ENCODE assay signal across 25 cellular contexts in the genomic region with DNA sequence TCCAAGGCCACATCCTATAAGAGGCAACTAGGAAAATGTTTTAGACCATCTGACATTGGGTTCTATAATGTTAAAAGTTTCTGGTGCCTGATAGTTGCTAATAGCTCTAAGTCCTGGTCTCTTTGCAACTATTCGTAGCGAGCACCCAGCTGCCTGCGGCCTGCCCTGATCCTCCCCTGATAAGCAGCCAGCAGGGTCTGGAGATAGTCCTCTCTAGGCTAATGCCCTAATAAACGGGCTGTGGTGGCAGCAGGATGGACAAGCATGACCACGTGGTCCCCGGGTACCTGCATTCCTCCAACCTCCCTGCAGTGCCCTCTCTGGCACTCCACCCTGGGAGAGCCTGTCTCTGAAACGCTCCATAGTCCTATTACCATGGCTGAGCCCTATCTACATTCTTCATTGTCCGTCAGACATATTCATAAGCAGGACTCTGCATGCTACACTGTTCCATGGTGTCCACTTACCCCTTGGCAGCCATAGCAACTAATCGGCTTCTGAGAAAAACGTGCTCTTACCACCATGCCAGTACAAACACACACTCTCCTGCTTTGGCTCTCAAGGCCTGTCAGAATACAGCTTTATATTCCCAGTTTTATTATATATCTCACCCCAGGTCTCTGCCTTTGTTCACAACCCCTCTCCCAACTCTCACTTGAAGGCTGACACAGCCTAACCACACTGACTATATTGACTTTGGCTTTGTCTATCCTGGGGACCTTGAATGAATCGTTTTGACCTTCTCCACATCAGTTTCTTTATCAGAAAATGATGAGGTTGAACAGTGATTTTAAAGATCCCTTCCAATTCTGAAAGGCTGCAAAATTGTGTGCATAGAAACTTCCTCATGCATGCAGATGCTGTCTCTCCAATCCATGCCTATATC. TPM values are rescaled to one million over a fixed set of nuclear protein-coding genes. Genes with fewer than 3 reads are reported as not detected.
DNase-seq lines count a peak whose midpoint lies in the region; ATAC-seq and TF ChIP-seq lines count a peak whose summit lies in the region.
"Had no signal": no experiment of that assay in that cellular context is flagged by ENCODE, and none has a peak within 500 bp of the region (broad histone marks: within the 10 kb centered on the region; RNA-seq: fewer than 3 reads in every experiment).

No MANE protein-coding gene starts in this region.

- no peaks in the 10 kb centered on the region for H3K36me3 Mint-ChIP-seq in brain
- H3K36me3 Mint-ChIP-seq in neural crest cell (ENCODE audit: low read depth): no peaks in the 10 kb centered on the region
- H3K36me3 Mint-ChIP-seq: activated naive CD8-positive, alpha-beta T cell treated with anti-CD3 and anti-CD28 coated beads, Interleukin-2, amount 10 ng/mL, durations not matched to agents 7 days and 5 days; naive thymus-derived CD8-positive, alpha-beta T cell had no signal

- DNase-seq in NCI-H1092 (lab: John Stamatoyannopoulos, UW) (peak; percentile 68), NCI-H748 (lab: John Stamatoyannopoulos, UW; ENCODE audit: unreplicated experiment) (peak; percentile 69), neural crest cell (ENCODE audit: low read depth, low spot score) (no peak), Ammon's horn (ENCODE audit: low spot score) (no peak), kidney tubule cell (ENCODE audit: low spot score) (no peak)
- DNase-seq: activated CD4-positive, alpha-beta T cell treated with anti-CD3 and anti-CD28 coated beads for 4 hours; activated effector memory CD4-positive, alpha-beta T cell treated with anti-CD3 and anti-CD28 coated beads, Interleukin-2, amount 50 U/mL, for 16 hours; activated naive CD8-positive, alpha-beta T cell treated with anti-CD3 and anti-CD28 coated beads, Interleukin-2, amount 10 ng/mL, durations not matched to agents 7 days and 5 days; activated T-cell treated with anti-CD3 and anti-CD28 coated beads, Interleukin-2, amount 50 U/mL, for 1 hour; C1 segment of cervical spinal cord; Caco-2; GM23248; hypothalamus; immature natural killer cell; midbrain; MV-4-11; naive thymus-derived CD8-positive, alpha-beta T cell; NCI-H187 treated with DMSO at 0.1 percent for 48 hours; NCI-H226; ovary; stimulated activated CD4-positive, alpha-beta T cell treated with anti-CD3 and anti-CD28 coated beads, Interleukin-1b, Interleukin-23, amount 100 ng/mL, for 48 hours; stimulated activated CD8-positive, alpha-beta memory T cell treated with anti-CD3 and anti-CD28 coated beads, Interleukin-4, amount 100 ng/mL, for 48 hours; stimulated activated naive CD8-positive, alpha-beta T cell treated with anti-CD3 and anti-CD28 coated beads, Interleukin-15, amount 100 ng/mL, for 72 hours had no signal

- H3K27ac Mint-ChIP-seq in brain: peak overlapping the region in 3 of 5 experiments; percentile 62 to 92 (median 89)
- peak overlapping the region; percentile 8 for H3K27ac Mint-ChIP-seq in neural crest cell (ENCODE audit: unreplicated experiment)
- H3K27ac Mint-ChIP-seq: activated naive CD8-positive, alpha-beta T cell treated with anti-CD3 and anti-CD28 coated beads, Interleukin-2, amount 10 ng/mL, durations not matched to agents 7 days and 5 days; immature natural killer cell; naive thymus-derived CD8-positive, alpha-beta T cell had no signal

- TF ChIP-seq CTCF in brain (conservative IDR thresholded peaks at IDR 0.05) (no peak), neural crest cell (conservative IDR thresholded peaks at IDR 0.05) (no peak)

- H3K4me3 Mint-ChIP-seq in brain (no peak overlapping the region), neural crest cell (no peak overlapping the region)
- H3K4me3 Mint-ChIP-seq: activated naive CD8-positive, alpha-beta T cell treated with anti-CD3 and anti-CD28 coated beads, Interleukin-2, amount 10 ng/mL, durations not matched to agents 7 days and 5 days; immature natural killer cell; naive thymus-derived CD8-positive, alpha-beta T cell; stimulated activated naive CD8-positive, alpha-beta T cell treated with anti-CD3 and anti-CD28 coated beads, Interleukin-15, amount 100 ng/mL, for 72 hours had no signal

- H3K4me1 Mint-ChIP-seq in brain (peaks cover 21% of the 10 kb centered on the region), neural crest cell (peaks cover 10% of the 10 kb centered on the region)
- H3K4me1 Mint-ChIP-seq: activated naive CD8-positive, alpha-beta T cell treated with anti-CD3 and anti-CD28 coated beads, Interleukin-2, amount 10 ng/mL, durations not matched to agents 7 days and 5 days had no signal

- no peak for ATAC-seq in GM18858 (IDR thresholded peaks at IDR 0.05; ENCODE audit: unreplicated experiment)
- ATAC-seq: naive thymus-derived CD8-positive, alpha-beta T cell; stimulated activated naive CD8-positive, alpha-beta T cell treated with anti-CD3 and anti-CD28 coated beads, Interleukin-15, amount 100 ng/mL, for 72 hours had no signal

- peaks cover 0 to 2% (median 0%) of the 10 kb centered on the region in 5 experiments for H3K9me3 Mint-ChIP-seq in brain
- no peaks in the 10 kb centered on the region for H3K9me3 Mint-ChIP-seq in neural crest cell

- H3K27me3 Mint-ChIP-seq in brain (peaks cover 6% of the 10 kb centered on the region), neural crest cell (ENCODE audit: low read depth) (peaks cover 15% of the 10 kb centered on the region)
- H3K27me3 Mint-ChIP-seq: activated naive CD8-positive, alpha-beta T cell treated with anti-CD3 and anti-CD28 coated beads, Interleukin-2, amount 10 ng/mL, durations not matched to agents 7 days and 5 days had no signal

RNA-seq across cellular contexts. Expression of a gene that starts 49.9 kb away (rescaled TPM):
- 2.8 TPM for polyA plus RNA-seq in brain (ENCODE audit: insufficient read depth, low read depth, low replicate concordance)
- total RNA-seq in neural crest cell: 62.7 and 64.1 TPM in 2 replicates

Comparison
In these comparisons a context has a peak if more than half of its experiments do, and no peak if none do; other contexts are left out.
1. DNase-seq: peak in NCI-H1092 (single experiment) and NCI-H748 (single experiment); none in neural crest cell (single experiment), Ammon's horn (single experiment) and kidney tubule cell (single experiment).